13 cellular contexts compared by ENCODE assay signal in the genomic region with DNA sequence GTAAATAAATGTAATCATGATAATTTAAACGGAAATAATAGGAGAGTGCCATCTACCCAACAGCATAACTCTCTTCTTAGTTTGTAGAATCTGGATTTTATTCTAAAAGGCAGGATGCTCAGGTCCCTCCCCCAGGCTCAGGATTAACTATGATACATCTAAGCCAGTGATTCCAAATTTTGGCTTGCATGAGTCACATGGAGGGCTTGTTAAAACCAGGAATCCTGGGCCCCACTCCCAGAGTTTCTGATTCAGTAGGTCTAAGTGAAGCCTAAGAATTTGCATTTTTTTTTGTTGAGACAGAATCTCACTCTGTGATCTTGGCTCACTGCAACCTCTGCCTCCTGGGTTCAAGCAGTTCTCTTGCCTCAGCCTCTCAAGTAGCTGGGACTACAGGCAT.
DNase-seq lines count a peak whose midpoint lies in the region; ATAC-seq, FAIRE-seq and TF ChIP-seq lines count a peak whose summit lies in the region.
"Had no signal": no experiment of that assay in that cellular context is flagged by ENCODE, and none has a peak within 500 bp of the region (broad histone marks: within the 10 kb centered on the region; RNA-seq: fewer than 3 reads in every experiment).

No MANE protein-coding gene starts in this region.

- H3K4me1 Mint-ChIP-seq in astrocyte (ENCODE audit: low read depth, unreplicated experiment) (peaks cover 12% of the 10 kb centered on the region), GM23338 (peaks cover 44% of the 10 kb centered on the region)

- H3K36me3 Mint-ChIP-seq in astrocyte (ENCODE audit: low read depth, unreplicated experiment) (no peaks in the 10 kb centered on the region), GM23338 (ENCODE audit: low read depth) (no peaks in the 10 kb centered on the region)

- H3K27me3 ChIP-seq in astrocyte (ENCODE audit: insufficient read depth, low read length) (no peaks in the 10 kb centered on the region), keratinocyte (ENCODE audit: control insufficient read depth, extremely low read depth, insufficient read depth, low read length) (no peaks in the 10 kb centered on the region), upper lobe of right lung (no peaks in the 10 kb centered on the region), GM23338 (ENCODE audit: insufficient read depth) (peaks cover 39% of the 10 kb centered on the region)

- H3K9me3 Mint-ChIP-seq in astrocyte (ENCODE audit: unreplicated experiment) (no peaks in the 10 kb centered on the region), GM23338 (no peaks in the 10 kb centered on the region)
- H3K9me3 Mint-ChIP-seq: central memory CD8-positive, alpha-beta T cell had no signal

- H3K9ac ChIP-seq in astrocyte (ENCODE audit: low read length) (no peak overlapping the region), keratinocyte (ENCODE audit: control insufficient read depth, extremely low read depth, insufficient read depth, low read length) (no peak overlapping the region)

- 0 out of 2 replicates have a peak, but pooled peaks cover 3% of the 10 kb centered on the region for H3F3A ChIP-seq in GM23338 (replicated peaks; ENCODE audit: low read depth)

- H3K9me2 ChIP-seq in GM23338 (ENCODE audit: insufficient read depth), result no peaks in the 10 kb centered on the region; the same call in 1 of the 2 replicates

- H3K36me3 ChIP-seq in astrocyte (ENCODE audit: insufficient read depth, low read length) (no peaks in the 10 kb centered on the region), keratinocyte (ENCODE audit: control insufficient read depth in 2 of 2, extremely low read depth in 1 of 2, insufficient read depth in 2 of 2, low read length in 2 of 2) (no peaks in the 10 kb centered on the region), upper lobe of right lung (no peaks in the 10 kb centered on the region), GM23338 (ENCODE audit: insufficient read depth) (no peaks in the 10 kb centered on the region)
- H3K36me3 ChIP-seq: WERI-Rb-1 had no signal

- H3K79me2 ChIP-seq in astrocyte (ENCODE audit: insufficient read depth, low read length) (no peaks in the 10 kb centered on the region), keratinocyte (ENCODE audit: control insufficient read depth, insufficient read depth, low read length) (no peaks in the 10 kb centered on the region), GM23338 (replicated peaks; ENCODE audit: insufficient read depth) (no peaks in the 10 kb centered on the region)

- H3K9me1 ChIP-seq in keratinocyte (ENCODE audit: control insufficient read depth, extremely low read depth, insufficient read depth, low read length), result no peaks in the 10 kb centered on the region

- H3K4me1 ChIP-seq in astrocyte (ENCODE audit: insufficient read depth, low read length) (peaks cover 44% of the 10 kb centered on the region), keratinocyte (ENCODE audit: control insufficient read depth, extremely low read depth, insufficient read depth, low read length) (peaks cover 41% of the 10 kb centered on the region), upper lobe of right lung (peaks cover 8% of the 10 kb centered on the region), GM23338 (ENCODE audit: insufficient read depth) (peaks cover 42% of the 10 kb centered on the region)

- H3K27me3 Mint-ChIP-seq in astrocyte (ENCODE audit: low read depth, unreplicated experiment), result peaks cover 13% of the 10 kb centered on the region
- peaks cover 17% of the 10 kb centered on the region for H3K27me3 Mint-ChIP-seq in GM23338 (ENCODE audit: insufficient read depth, low read depth, poor library complexity)

- TF ChIP-seq CTCF in astrocyte (IDR thresholded peaks at IDR 0.05; ENCODE audit: insufficient read depth, low read depth, low read length) (no peak), keratinocyte (optimal IDR thresholded peaks at IDR 0.05 in 1 of 3, IDR thresholded peaks at IDR 0.05 in 1 of 3, conservative IDR thresholded peaks at IDR 0.05 in 1 of 3; ENCODE audit: extremely low read depth in 1 of 3, insufficient read depth in 2 of 3, low read length in 3 of 3) (no peak), upper lobe of right lung (IDR thresholded peaks at IDR 0.05) (no peak), GM23338 (conservative IDR thresholded peaks at IDR 0.05; ENCODE audit: low read depth in 2 of 2) (no peak)

- intact Hi-C loops in upper lobe of right lung (cut with DNase I), result no loop called here

- ATAC-seq in upper lobe of right lung, result no peak
- ATAC-seq in GM23338, result no peak
- ATAC-seq in HG03108 (IDR thresholded peaks at IDR 0.05; ENCODE audit: unreplicated experiment), result no peak

- H3K9me3 ChIP-seq in astrocyte (ENCODE audit: insufficient read depth, low read depth, low read length) (no peaks in the 10 kb centered on the region), keratinocyte (ENCODE audit: control insufficient read depth, low read depth, low read length) (no peaks in the 10 kb centered on the region), upper lobe of right lung (no peaks in the 10 kb centered on the region)

- H3K27ac ChIP-seq in astrocyte (ENCODE audit: low read depth, low read length) (peak overlapping the region; percentile 66), keratinocyte (ENCODE audit: control insufficient read depth, insufficient read depth, low read length) (peak overlapping the region; percentile 93), upper lobe of right lung (peak overlapping the region; percentile 7), GM23338 (ENCODE audit: low read depth) (no peak overlapping the region)
- H3K27ac ChIP-seq: 22Rv1, WERI-Rb-1 had no signal

- H3K4me3 ChIP-seq in astrocyte (ENCODE audit: insufficient read depth, low read depth, low read length) (no peak overlapping the region), keratinocyte (ENCODE audit: control insufficient read depth in 2 of 3, extremely low read depth in 1 of 3, insufficient read depth in 2 of 3, low read depth in 1 of 3, low read length in 3 of 3) (no peak overlapping the region), upper lobe of right lung (no peak overlapping the region), GM23338 (no peak overlapping the region)

- FAIRE-seq in astrocyte (lab: Jason Lieb, UNC), result no peak
- FAIRE-seq in keratinocyte (lab: Jason Lieb, UNC), result peak; percentile 74

- peak; percentile 24 for DNase-seq in DMS 273 (lab: John Stamatoyannopoulos, UW; ENCODE audit: unreplicated experiment)
- no peak for DNase-seq in DMS 273 treated with DMSO at 0.1 percent for 48 hours (lab: John Stamatoyannopoulos, UW)
- peak; percentile 88 for DNase-seq in astrocyte (ENCODE audit: low read depth)
- DNase-seq in keratinocyte (ENCODE audit: low read depth, low spot score), result no peak
- no peak for DNase-seq in upper lobe of right lung
- DNase-seq in GM23338 (ENCODE audit: low spot score), result no peak
- DNase-seq in DMS153 (lab: John Stamatoyannopoulos, UW), result no peak
- DNase-seq: activated T-cell treated with anti-CD3 and anti-CD28 coated beads, Interleukin-2, amount 50 U/mL, for 48 hours; Karpas-422; WERI-Rb-1 had no signal

- dilution Hi-C loops in keratinocyte (cut with MboI; ENCODE audit: extremely low pct_ligation_motif_present, low sequenced_read_pairs), result no loop called here

- H2AFZ ChIP-seq in astrocyte (ENCODE audit: low read depth, low read length) (no peak overlapping the region), keratinocyte (ENCODE audit: control insufficient read depth, low read length) (no peak overlapping the region), GM23338 (no peak overlapping the region)

- H4K20me1 ChIP-seq in astrocyte (ENCODE audit: insufficient read depth, low read length) (no peaks in the 10 kb centered on the region), keratinocyte (ENCODE audit: control insufficient read depth, extremely low read depth, insufficient read depth, low read length) (no peaks in the 10 kb centered on the region), GM23338 (replicated peaks; ENCODE audit: insufficient read depth) (no peaks in the 10 kb centered on the region)

- H3K4me3 Mint-ChIP-seq in astrocyte (ENCODE audit: unreplicated experiment), result no peak overlapping the region
- no peak overlapping the region for H3K4me3 Mint-ChIP-seq in GM23338
- H3K4me3 Mint-ChIP-seq: central memory CD8-positive, alpha-beta T cell had no signal

- no peak overlapping the region for H3K27ac Mint-ChIP-seq in astrocyte (ENCODE audit: unreplicated experiment)
- no peak overlapping the region for H3K27ac Mint-ChIP-seq in GM23338

- H3K4me2 ChIP-seq in astrocyte (ENCODE audit: low read length) (peak overlapping the region; percentile 72), keratinocyte (ENCODE audit: control insufficient read depth, extremely low read depth, insufficient read depth, low read depth, low read length) (peak overlapping the region; percentile 76), GM23338 (no peak overlapping the region)

TF ChIP-seq in GM23338, 12 proteins besides CTCF, POLR2A, EP300 and RAD21 (continues in another document):
- TF ChIP-seq ZNF331 (CRISPR knock-in tag; IDR thresholded peaks at IDR 0.05; ENCODE audit: low read depth), result no peak
- TF ChIP-seq CREB1 (CRISPR knock-in tag; IDR thresholded peaks at IDR 0.05; ENCODE audit: low read depth), result no peak

Comparison
In these comparisons a context has a peak if more than half of its experiments do, and no peak if none do; other contexts are left out.
1. DNase-seq: peak in DMS 273 (single experiment) and astrocyte (single experiment); none in DMS 273 treated with DMSO at 0.1 percent for 48 hours (single experiment), keratinocyte (single experiment), upper lobe of right lung (single experiment), GM23338 (single experiment) and DMS153 (single experiment).